ENCODE assay signal across 8 cellular contexts in the genomic region with DNA sequence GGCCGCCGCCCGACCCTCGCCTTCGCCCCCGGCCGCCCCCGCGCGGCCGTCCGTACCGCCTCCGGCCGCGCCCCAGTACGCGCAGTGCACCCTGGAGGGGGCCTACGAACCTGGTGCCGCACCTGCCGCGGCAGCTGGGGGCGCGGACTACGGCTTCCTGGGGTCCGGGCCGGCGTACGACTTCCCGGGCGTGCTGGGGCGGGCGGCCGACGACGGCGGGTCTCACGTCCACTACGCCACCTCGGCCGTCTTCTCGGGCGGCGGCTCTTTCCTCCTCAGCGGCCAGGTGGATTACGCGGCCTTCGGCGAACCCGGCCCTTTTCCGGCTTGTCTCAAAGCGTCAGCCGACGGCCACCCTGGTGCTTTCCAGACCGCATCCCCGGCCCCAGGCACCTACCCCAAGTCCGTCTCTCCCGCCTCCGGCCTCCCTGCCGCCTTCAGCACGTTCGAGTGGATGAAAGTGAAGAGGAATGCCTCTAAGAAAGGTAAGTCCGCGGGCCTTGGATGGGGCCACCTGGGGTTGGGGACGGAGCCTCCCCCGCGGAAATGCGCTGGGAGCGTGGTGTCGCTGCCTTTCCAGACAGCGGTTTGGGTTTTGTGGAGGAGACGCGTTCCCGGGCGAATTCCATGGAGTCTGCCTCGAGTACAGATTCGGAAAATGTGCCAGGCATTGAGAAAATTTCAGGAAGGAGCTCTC. TPM values are rescaled to one million over a fixed set of nuclear protein-coding genes. Genes with fewer than 3 reads are reported as not detected.
DNase-seq lines count a peak whose midpoint lies in the region; ATAC-seq lines count a peak whose summit lies in the region.

No MANE protein-coding gene starts in this region.

- peaks cover 71% of the 10 kb centered on the region for H3K27me3 Mint-ChIP-seq in activated naive CD4-positive, alpha-beta T cell treated with anti-CD3 and anti-CD28 coated beads for 36 hours (ENCODE audit: low read depth)

- H3K9ac ChIP-seq in stomach smooth muscle (ENCODE audit: low read length in 2 of 2): no peak overlapping the region

- no peaks in the 10 kb centered on the region for H3K36me3 Mint-ChIP-seq in activated naive CD4-positive, alpha-beta T cell treated with anti-CD3 and anti-CD28 coated beads for 36 hours (ENCODE audit: low read depth)

- peaks cover 23% of the 10 kb centered on the region for H3K4me1 ChIP-seq in stomach smooth muscle (ENCODE audit: control insufficient read depth, insufficient read depth, low read length)

- no peak overlapping the region for H3K27ac ChIP-seq in stomach smooth muscle (ENCODE audit: low read length)

- H3K27me3 ChIP-seq in stomach smooth muscle (ENCODE audit: control insufficient read depth in 1 of 2, insufficient read depth in 2 of 2, low read length in 2 of 2): peaks cover 47 to 74% of the 10 kb centered on the region in 2 donors

- peak overlapping the region; percentile 52 to 75 for H3K4me3 ChIP-seq in stomach smooth muscle (ENCODE audit: low read length in 2 of 2)

- no peaks in the 10 kb centered on the region for H3K36me3 ChIP-seq in stomach smooth muscle (ENCODE audit: control insufficient read depth in 2 of 2, insufficient read depth in 2 of 2, low read length in 2 of 2)

- CTCF ChIA-PET in activated naive CD4-positive, alpha-beta T cell treated with anti-CD3 and anti-CD28 coated beads for 36 hours (lab: Charles Lee): interaction anchor here (1.1 kb wide), 1 partner anchor 14 kb away, joined by 3 read pairs; no protein-coding TSS in a partner anchor

- H3K9me3 ChIP-seq in stomach smooth muscle (ENCODE audit: control insufficient read depth in 2 of 2, low read length in 2 of 2): no peaks in the 10 kb centered on the region

- no peak overlapping the region for H3K27ac Mint-ChIP-seq in activated naive CD4-positive, alpha-beta T cell treated with anti-CD3 and anti-CD28 coated beads for 36 hours

- DNase-seq in NCI-H748 (lab: John Stamatoyannopoulos, UW; ENCODE audit: unreplicated experiment): peak; percentile 76
- DNase-seq in NCI-H748 treated with DMSO at 0.1 percent for 48 hours (lab: John Stamatoyannopoulos, UW): no peak
- DNase-seq in activated naive CD4-positive, alpha-beta T cell treated with anti-CD3 and anti-CD28 coated beads for 36 hours: no peak
- peak; percentile 60 for DNase-seq in kidney tubule cell (ENCODE audit: low spot score)
- no peak for DNase-seq in central memory CD4-positive, alpha-beta T cell

- H3K9me3 Mint-ChIP-seq in activated naive CD4-positive, alpha-beta T cell treated with anti-CD3 and anti-CD28 coated beads for 36 hours: no peaks in the 10 kb centered on the region

- peaks cover 17% of the 10 kb centered on the region for H3K4me1 Mint-ChIP-seq in activated naive CD4-positive, alpha-beta T cell treated with anti-CD3 and anti-CD28 coated beads for 36 hours (ENCODE audit: low read depth)

- H3K4me3 Mint-ChIP-seq in activated naive CD4-positive, alpha-beta T cell treated with anti-CD3 and anti-CD28 coated beads for 36 hours: peak overlapping the region; percentile 34

- ATAC-seq in HG03565 (IDR thresholded peaks at IDR 0.05; ENCODE audit: unreplicated experiment) (no peak), HG03354 (IDR thresholded peaks at IDR 0.05; ENCODE audit: poor library complexity, severe bottlenecking, unreplicated experiment) (no peak)

- intact Hi-C loops in activated naive CD4-positive, alpha-beta T cell treated with anti-CD3 and anti-CD28 coated beads for 36 hours (cut with micrococcal nuclease): loop anchor here (2.0 kb wide), 1 partner anchor 16 kb away; no protein-coding TSS in a partner anchor

RNA-seq across cellular contexts. Expression of gene HOXD1, which starts 0.6 kb away (rescaled TPM):
- not detected for total RNA-seq in activated naive CD4-positive, alpha-beta T cell treated with anti-CD3 and anti-CD28 coated beads for 36 hours

RNA-seq across cellular contexts. Expression of gene HOXD3, which starts 32.0 kb away (rescaled TPM):
- total RNA-seq in activated naive CD4-positive, alpha-beta T cell treated with anti-CD3 and anti-CD28 coated beads for 36 hours: not detected

RNA-seq across cellular contexts. Expression of gene HOXD4, which starts 37.8 kb away (rescaled TPM):
- total RNA-seq in activated naive CD4-positive, alpha-beta T cell treated with anti-CD3 and anti-CD28 coated beads for 36 hours: not detected

RNA-seq across cellular contexts. Expression of gene HOXD8, which starts 59.6 kb away (rescaled TPM):
- total RNA-seq in activated naive CD4-positive, alpha-beta T cell treated with anti-CD3 and anti-CD28 coated beads for 36 hours: not detected

Comparison
In these comparisons a context has a peak if more than half of its experiments do, and no peak if none do; other contexts are left out.
1. DNase-seq: peak in NCI-H748 (single experiment) and kidney tubule cell (single experiment); none in NCI-H748 treated with DMSO at 0.1 percent for 48 hours (single experiment), activated naive CD4-positive, alpha-beta T cell treated with anti-CD3 and anti-CD28 coated beads for 36 hours (single experiment) and central memory CD4-positive, alpha-beta T cell (single experiment).